ENCODE assay signal across 3 cellular contexts in the genomic region with DNA sequence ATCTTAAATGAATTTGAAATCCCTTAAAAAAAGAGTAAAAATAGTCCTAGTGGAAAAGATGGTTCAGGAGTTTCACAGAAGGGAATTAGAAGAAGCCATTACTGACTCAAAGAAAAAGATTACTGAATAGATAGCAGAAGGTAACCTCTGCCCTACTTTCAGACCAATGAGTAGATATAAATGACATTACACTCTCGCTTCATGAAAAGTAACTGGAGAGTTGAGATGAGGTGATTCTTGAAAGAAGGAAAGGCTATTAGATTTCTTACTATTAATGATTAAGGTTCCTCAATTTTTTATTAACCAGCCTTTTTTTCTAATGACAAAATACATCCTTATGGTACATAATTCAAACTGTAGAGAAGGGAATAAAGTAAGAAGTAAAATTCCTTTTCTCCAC.
TF ChIP-seq lines count a peak whose summit lies in the region.

No MANE protein-coding gene starts in this region.

TF ChIP-seq in SK-N-SH, 30 proteins besides CTCF, POLR2A, EP300 and RAD21 (continues in another document):
- TF ChIP-seq PBX3 (IDR thresholded peaks at IDR 0.05) (no peak), JUND (IDR thresholded peaks at IDR 0.05) (no peak), NFIC (IDR thresholded peaks at IDR 0.05; ENCODE audit: borderline replicate concordance) (no peak), TEAD4 (IDR thresholded peaks at IDR 0.05; ENCODE audit: borderline replicate concordance, insufficient read depth) (no peak)
- TF ChIP-seq, protein P1, sequence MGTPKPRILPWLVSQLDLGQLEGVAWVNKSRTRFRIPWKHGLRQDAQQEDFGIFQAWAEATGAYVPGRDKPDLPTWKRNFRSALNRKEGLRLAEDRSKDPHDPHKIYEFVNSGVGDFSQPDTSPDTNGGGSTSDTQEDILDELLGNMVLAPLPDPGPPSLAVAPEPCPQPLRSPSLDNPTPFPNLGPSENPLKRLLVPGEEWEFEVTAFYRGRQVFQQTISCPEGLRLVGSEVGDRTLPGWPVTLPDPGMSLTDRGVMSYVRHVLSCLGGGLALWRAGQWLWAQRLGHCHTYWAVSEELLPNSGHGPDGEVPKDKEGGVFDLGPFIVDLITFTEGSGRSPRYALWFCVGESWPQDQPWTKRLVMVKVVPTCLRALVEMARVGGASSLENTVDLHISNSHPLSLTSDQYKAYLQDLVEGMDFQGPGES (IDR thresholded peaks at IDR 0.05; ENCODE audit: low read depth, low read length), result no peak
- TF ChIP-seq, protein P2, sequence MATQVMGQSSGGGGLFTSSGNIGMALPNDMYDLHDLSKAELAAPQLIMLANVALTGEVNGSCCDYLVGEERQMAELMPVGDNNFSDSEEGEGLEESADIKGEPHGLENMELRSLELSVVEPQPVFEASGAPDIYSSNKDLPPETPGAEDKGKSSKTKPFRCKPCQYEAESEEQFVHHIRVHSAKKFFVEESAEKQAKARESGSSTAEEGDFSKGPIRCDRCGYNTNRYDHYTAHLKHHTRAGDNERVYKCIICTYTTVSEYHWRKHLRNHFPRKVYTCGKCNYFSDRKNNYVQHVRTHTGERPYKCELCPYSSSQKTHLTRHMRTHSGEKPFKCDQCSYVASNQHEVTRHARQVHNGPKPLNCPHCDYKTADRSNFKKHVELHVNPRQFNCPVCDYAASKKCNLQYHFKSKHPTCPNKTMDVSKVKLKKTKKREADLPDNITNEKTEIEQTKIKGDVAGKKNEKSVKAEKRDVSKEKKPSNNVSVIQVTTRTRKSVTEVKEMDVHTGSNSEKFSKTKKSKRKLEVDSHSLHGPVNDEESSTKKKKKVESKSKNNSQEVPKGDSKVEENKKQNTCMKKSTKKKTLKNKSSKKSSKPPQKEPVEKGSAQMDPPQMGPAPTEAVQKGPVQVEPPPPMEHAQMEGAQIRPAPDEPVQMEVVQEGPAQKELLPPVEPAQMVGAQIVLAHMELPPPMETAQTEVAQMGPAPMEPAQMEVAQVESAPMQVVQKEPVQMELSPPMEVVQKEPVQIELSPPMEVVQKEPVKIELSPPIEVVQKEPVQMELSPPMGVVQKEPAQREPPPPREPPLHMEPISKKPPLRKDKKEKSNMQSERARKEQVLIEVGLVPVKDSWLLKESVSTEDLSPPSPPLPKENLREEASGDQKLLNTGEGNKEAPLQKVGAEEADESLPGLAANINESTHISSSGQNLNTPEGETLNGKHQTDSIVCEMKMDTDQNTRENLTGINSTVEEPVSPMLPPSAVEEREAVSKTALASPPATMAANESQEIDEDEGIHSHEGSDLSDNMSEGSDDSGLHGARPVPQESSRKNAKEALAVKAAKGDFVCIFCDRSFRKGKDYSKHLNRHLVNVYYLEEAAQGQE (IDR thresholded peaks at IDR 0.05; ENCODE audit: low read depth, low read length), result no peak
- TF ChIP-seq, protein P3, sequence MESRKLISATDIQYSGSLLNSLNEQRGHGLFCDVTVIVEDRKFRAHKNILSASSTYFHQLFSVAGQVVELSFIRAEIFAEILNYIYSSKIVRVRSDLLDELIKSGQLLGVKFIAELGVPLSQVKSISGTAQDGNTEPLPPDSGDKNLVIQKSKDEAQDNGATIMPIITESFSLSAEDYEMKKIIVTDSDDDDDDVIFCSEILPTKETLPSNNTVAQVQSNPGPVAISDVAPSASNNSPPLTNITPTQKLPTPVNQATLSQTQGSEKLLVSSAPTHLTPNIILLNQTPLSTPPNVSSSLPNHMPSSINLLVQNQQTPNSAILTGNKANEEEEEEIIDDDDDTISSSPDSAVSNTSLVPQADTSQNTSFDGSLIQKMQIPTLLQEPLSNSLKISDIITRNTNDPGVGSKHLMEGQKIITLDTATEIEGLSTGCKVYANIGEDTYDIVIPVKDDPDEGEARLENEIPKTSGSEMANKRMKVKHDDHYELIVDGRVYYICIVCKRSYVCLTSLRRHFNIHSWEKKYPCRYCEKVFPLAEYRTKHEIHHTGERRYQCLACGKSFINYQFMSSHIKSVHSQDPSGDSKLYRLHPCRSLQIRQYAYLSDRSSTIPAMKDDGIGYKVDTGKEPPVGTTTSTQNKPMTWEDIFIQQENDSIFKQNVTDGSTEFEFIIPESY (IDR thresholded peaks at IDR 0.05; ENCODE audit: borderline replicate concordance, low read depth), result no peak

TF ChIP-seq in SK-N-SH treated with all-trans-retinoic acid at 6 μM for 48 hours, 23 proteins besides CTCF, POLR2A, EP300 and RAD21 (continued from another document):
- TF ChIP-seq CREB5 (CRISPR knock-in tag; IDR thresholded peaks at IDR 0.05; ENCODE audit: low read depth) (no peak), PATZ1 (CRISPR knock-in tag; IDR thresholded peaks at IDR 0.05; ENCODE audit: borderline replicate concordance) (no peak), PPARA (CRISPR knock-in tag; IDR thresholded peaks at IDR 0.05; ENCODE audit: borderline replicate concordance) (no peak), TCF4 (CRISPR knock-in tag; IDR thresholded peaks at IDR 0.05; ENCODE audit: borderline replicate concordance) (no peak)

TF ChIP-seq in WTC11, 78 proteins besides CTCF, POLR2A, EP300 and RAD21 (continued from another document):
- TF ChIP-seq, protein P4, sequence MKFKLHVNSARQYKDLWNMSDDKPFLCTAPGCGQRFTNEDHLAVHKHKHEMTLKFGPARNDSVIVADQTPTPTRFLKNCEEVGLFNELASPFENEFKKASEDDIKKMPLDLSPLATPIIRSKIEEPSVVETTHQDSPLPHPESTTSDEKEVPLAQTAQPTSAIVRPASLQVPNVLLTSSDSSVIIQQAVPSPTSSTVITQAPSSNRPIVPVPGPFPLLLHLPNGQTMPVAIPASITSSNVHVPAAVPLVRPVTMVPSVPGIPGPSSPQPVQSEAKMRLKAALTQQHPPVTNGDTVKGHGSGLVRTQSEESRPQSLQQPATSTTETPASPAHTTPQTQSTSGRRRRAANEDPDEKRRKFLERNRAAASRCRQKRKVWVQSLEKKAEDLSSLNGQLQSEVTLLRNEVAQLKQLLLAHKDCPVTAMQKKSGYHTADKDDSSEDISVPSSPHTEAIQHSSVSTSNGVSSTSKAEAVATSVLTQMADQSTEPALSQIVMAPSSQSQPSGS (CRISPR knock-in tag; IDR thresholded peaks at IDR 0.05; ENCODE audit: borderline replicate concordance, low read depth), result no peak
- no peak for TF ChIP-seq SP1 (CRISPR knock-in tag; conservative IDR thresholded peaks at IDR 0.05)
- TF ChIP-seq, protein P5, sequence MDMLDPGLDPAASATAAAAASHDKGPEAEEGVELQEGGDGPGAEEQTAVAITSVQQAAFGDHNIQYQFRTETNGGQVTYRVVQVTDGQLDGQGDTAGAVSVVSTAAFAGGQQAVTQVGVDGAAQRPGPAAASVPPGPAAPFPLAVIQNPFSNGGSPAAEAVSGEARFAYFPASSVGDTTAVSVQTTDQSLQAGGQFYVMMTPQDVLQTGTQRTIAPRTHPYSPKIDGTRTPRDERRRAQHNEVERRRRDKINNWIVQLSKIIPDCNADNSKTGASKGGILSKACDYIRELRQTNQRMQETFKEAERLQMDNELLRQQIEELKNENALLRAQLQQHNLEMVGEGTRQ (CRISPR knock-in tag; IDR thresholded peaks at IDR 0.05), result no peak
- TF ChIP-seq ZNF263 (CRISPR knock-in tag; IDR thresholded peaks at IDR 0.05; ENCODE audit: low read depth), result no peak
- TF ChIP-seq ZNF232 (CRISPR knock-in tag; IDR thresholded peaks at IDR 0.05), result no peak
- TF ChIP-seq, protein P6, sequence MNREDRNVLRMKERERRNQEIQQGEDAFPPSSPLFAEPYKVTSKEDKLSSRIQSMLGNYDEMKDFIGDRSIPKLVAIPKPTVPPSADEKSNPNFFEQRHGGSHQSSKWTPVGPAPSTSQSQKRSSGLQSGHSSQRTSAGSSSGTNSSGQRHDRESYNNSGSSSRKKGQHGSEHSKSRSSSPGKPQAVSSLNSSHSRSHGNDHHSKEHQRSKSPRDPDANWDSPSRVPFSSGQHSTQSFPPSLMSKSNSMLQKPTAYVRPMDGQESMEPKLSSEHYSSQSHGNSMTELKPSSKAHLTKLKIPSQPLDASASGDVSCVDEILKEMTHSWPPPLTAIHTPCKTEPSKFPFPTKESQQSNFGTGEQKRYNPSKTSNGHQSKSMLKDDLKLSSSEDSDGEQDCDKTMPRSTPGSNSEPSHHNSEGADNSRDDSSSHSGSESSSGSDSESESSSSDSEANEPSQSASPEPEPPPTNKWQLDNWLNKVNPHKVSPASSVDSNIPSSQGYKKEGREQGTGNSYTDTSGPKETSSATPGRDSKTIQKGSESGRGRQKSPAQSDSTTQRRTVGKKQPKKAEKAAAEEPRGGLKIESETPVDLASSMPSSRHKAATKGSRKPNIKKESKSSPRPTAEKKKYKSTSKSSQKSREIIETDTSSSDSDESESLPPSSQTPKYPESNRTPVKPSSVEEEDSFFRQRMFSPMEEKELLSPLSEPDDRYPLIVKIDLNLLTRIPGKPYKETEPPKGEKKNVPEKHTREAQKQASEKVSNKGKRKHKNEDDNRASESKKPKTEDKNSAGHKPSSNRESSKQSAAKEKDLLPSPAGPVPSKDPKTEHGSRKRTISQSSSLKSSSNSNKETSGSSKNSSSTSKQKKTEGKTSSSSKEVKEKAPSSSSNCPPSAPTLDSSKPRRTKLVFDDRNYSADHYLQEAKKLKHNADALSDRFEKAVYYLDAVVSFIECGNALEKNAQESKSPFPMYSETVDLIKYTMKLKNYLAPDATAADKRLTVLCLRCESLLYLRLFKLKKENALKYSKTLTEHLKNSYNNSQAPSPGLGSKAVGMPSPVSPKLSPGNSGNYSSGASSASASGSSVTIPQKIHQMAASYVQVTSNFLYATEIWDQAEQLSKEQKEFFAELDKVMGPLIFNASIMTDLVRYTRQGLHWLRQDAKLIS (CRISPR knock-in tag; IDR thresholded peaks at IDR 0.05; ENCODE audit: borderline replicate concordance), result no peak
- no peak for TF ChIP-seq IRF2 (CRISPR knock-in tag; IDR thresholded peaks at IDR 0.05; ENCODE audit: borderline replicate concordance, low read depth)
